Comparison of ENCODE assay signal across 2 cellular contexts in the genomic region with DNA sequence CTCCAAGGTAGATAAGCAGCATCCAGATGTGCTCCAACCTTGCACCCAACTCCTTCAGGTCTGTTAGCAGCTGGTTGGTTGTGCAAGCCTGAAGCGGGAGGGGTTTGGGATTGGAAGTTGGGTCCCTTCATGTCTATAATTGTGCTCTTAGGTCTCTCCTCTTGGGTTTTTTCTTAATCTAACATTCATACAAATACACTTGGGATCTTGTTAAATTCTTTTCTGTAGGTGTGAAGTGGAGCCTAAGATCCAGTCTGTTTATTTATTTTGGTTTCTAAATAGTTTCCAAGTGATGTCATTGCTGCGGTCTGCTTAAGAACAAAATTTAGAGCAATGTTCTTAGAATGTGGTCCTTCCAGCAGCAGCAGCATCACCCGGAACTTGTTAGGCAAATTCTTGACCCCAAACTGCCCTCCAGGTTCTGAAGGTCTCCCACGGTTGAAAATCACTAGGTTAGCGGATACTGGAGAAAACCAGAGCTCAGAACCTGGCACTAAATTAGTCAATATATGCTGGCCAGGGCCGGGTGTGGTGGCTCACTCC.
TF ChIP-seq lines count a peak whose summit lies in the region.

No MANE protein-coding gene starts in this region.

TF ChIP-seq in SK-N-SH, 30 proteins besides CTCF, POLR2A, EP300 and RAD21:
- TF ChIP-seq, protein P1, sequence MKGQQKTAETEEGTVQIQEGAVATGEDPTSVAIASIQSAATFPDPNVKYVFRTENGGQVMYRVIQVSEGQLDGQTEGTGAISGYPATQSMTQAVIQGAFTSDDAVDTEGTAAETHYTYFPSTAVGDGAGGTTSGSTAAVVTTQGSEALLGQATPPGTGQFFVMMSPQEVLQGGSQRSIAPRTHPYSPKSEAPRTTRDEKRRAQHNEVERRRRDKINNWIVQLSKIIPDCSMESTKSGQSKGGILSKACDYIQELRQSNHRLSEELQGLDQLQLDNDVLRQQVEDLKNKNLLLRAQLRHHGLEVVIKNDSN (IDR thresholded peaks at IDR 0.05; ENCODE audit: borderline replicate concordance, low read depth), result no peak
- peak; percentile 24; the same call in 1 of the 2 replicates for TF ChIP-seq POLR2AphosphoS5 (IDR thresholded peaks at IDR 0.05; ENCODE audit: low read depth, low read length)

TF ChIP-seq in SK-N-SH treated with all-trans-retinoic acid at 6 μM for 48 hours, 23 proteins besides CTCF, POLR2A, EP300 and RAD21:
- TF ChIP-seq ZNF8 (CRISPR knock-in tag; IDR thresholded peaks at IDR 0.05) (no peak), PPARA (CRISPR knock-in tag; IDR thresholded peaks at IDR 0.05; ENCODE audit: borderline replicate concordance) (no peak)
